Comparison of ENCODE assay signal across 16 cellular contexts in genomic region chr6:133697666-133698065, GRCh38.
A peak's percentile ranks its signal among the peaks of the same experiment; 100 is the strongest.
DNase-seq lines count a peak whose midpoint lies in the region; ATAC-seq lines count a peak whose summit lies in the region.
"Had no signal": no experiment of that assay in that cellular context is flagged by ENCODE, and none has a peak within 500 bp of the region (broad histone marks: within the 10 kb centered on the region; RNA-seq: fewer than 3 reads in every experiment).

No MANE protein-coding gene starts in this region.

- DNase-seq in DMS 273 treated with DMSO at 0.1 percent for 48 hours (lab: John Stamatoyannopoulos, UW) (peak; percentile 99), NCI-H1694 treated with DMSO at 0.1 percent for 48 hours (lab: John Stamatoyannopoulos, UW) (peak; percentile 96), astrocyte of the hippocampus (ENCODE audit: low read depth, low spot score) (peak; percentile 34), iris pigment epithelial cell (ENCODE audit: low read depth) (peak; percentile 64), AG08396 (ENCODE audit: low spot score) (no peak), ecto neural progenitor cell (ENCODE audit: low spot score) (no peak)
- DNase-seq: activated CD4-positive, CD25-positive, alpha-beta regulatory T cell; activated effector memory CD4-positive, alpha-beta T cell treated with anti-CD3 and anti-CD28 coated beads, Interleukin-2, amount 50 U/mL, for 16 hours; effector CD4-positive, alpha-beta T cell; lower lobe of right lung; MM.1S; NCI-H2029 treated with DMSO at 0.1 percent for 48 hours; nephron progenitor cell; T-helper 17 cell had no signal

- ATAC-seq in HG03571 (IDR thresholded peaks at IDR 0.05; ENCODE audit: unreplicated experiment) = no peak
- no peak for ATAC-seq in HG03520 (IDR thresholded peaks at IDR 0.05; ENCODE audit: unreplicated experiment)
- ATAC-seq: lower lobe of right lung, T-helper 17 cell had no signal

Comparison
In these comparisons a context has a peak if more than half of its experiments do, and no peak if none do; other contexts are left out.
1. DNase-seq: peak in DMS 273 treated with DMSO at 0.1 percent for 48 hours (single experiment), NCI-H1694 treated with DMSO at 0.1 percent for 48 hours (single experiment), astrocyte of the hippocampus (single experiment) and iris pigment epithelial cell (single experiment); none in AG08396 (single experiment) and ecto neural progenitor cell (single experiment).